Comparison of ENCODE assay signal across 13 cellular contexts in genomic region chr7:101140339-101140699, GRCh38. TPM values are rescaled to one million over a fixed set of nuclear protein-coding genes. Genes with fewer than 3 reads are reported as not detected.
DNase-seq lines count a peak whose midpoint lies in the region; ATAC-seq, FAIRE-seq and TF ChIP-seq lines count a peak whose summit lies in the region.
"Had no signal": no experiment of that assay in that cellular context is flagged by ENCODE, and none has a peak within 500 bp of the region (broad histone marks: within the 10 kb centered on the region; RNA-seq: fewer than 3 reads in every experiment).

No MANE protein-coding gene starts in this region.

- ATAC-seq in HG02678 (IDR thresholded peaks at IDR 0.05; ENCODE audit: unreplicated experiment), result no peak

- no peak overlapping the region for H2AK5ac ChIP-seq in neuronal stem cell (ENCODE audit: low read depth, low read length)

- H3K4me2 ChIP-seq in neuronal stem cell (ENCODE audit: insufficient read depth, low read length, poor library complexity, severe bottlenecking) (no peak overlapping the region), MM.1S (ENCODE audit: low read depth, low read length) (no peak overlapping the region)

- H3K9me3 ChIP-seq in HEK293 (ENCODE audit: control insufficient read depth, insufficient read depth, low read depth, low read length), result no peaks in the 10 kb centered on the region
- no peaks in the 10 kb centered on the region for H3K9me3 ChIP-seq in neuronal stem cell (replicated peaks in 1 of 2; ENCODE audit: control insufficient read depth in 2 of 2, insufficient read depth in 1 of 2, low read depth in 1 of 2, low read length in 2 of 2)
- no peaks in the 10 kb centered on the region for H3K9me3 ChIP-seq in MM.1S (replicated peaks; ENCODE audit: insufficient read depth, low read length)
- H3K9me3 ChIP-seq: colonic mucosa had no signal

- H3K9me3 Mint-ChIP-seq in dendritic cell treated with granulocyte-macrophage colony-stimulating factor and Interleukin-4, amounts not matched to agents 40 ng/mL and 50 ng/mL, for 4 days, result no peaks in the 10 kb centered on the region

- POLR2A ChIA-PET in HEK293 (lab: Yijun Ruan, JAX) (interaction anchor here (0.6 to 1.1 kb wide), 3 partner anchors 14 to 46 kb away, joined by 3 read pairs; partner anchors contain the start of gene SERPINE1), RWPE1 (lab: Yijun Ruan, JAX; ENCODE audit: low non-redundant PET) (no interaction called here)

- H3K79me1 ChIP-seq in neuronal stem cell (ENCODE audit: low read depth, low read length), result no peaks in the 10 kb centered on the region

- H2BK120ac ChIP-seq in neuronal stem cell (ENCODE audit: low read depth, low read length), result no peak overlapping the region

- H3F3A ChIP-seq in MM.1S (ENCODE audit: insufficient read depth, low read length), result no peaks in the 10 kb centered on the region

- H4K91ac ChIP-seq in neuronal stem cell (ENCODE audit: low read depth, low read length, poor library complexity), result no peak overlapping the region

- H2AFZ ChIP-seq in neuronal stem cell (ENCODE audit: low read length) (peak overlapping the region; percentile 36), MM.1S (ENCODE audit: low read length) (no peak overlapping the region)

- CTCF ChIA-PET in HEK293 (lab: Yijun Ruan, JAX) (interaction anchor here (0.6 to 6.4 kb wide), 8 partner anchors 9 to 1165 kb away, joined by 3 to 131 read pairs (median 4); no protein-coding TSS in a partner anchor), RWPE1 (lab: Yijun Ruan, JAX) (interaction anchor here (0.7 to 2.8 kb wide), 2 partner anchors 29 to 52 kb away, joined by 3 to 16 read pairs; no protein-coding TSS in a partner anchor)

- H3K9me2 ChIP-seq in MM.1S (replicated peaks; ENCODE audit: insufficient read depth, low read length), result no peaks in the 10 kb centered on the region

- no peaks in the 10 kb centered on the region for H3K36me3 ChIP-seq in HEK293 (ENCODE audit: control insufficient read depth in 2 of 2, insufficient read depth in 1 of 2, low read length in 2 of 2)
- H3K36me3 ChIP-seq in neuronal stem cell (replicated peaks in 1 of 2; ENCODE audit: control insufficient read depth in 2 of 2, insufficient read depth in 2 of 2, low read length in 2 of 2), result no peaks in the 10 kb centered on the region
- H3K36me3 ChIP-seq in MM.1S (replicated peaks; ENCODE audit: insufficient read depth, low read length), result no peaks in the 10 kb centered on the region
- H3K36me3 ChIP-seq: colonic mucosa had no signal

- no peak overlapping the region for H2BK12ac ChIP-seq in neuronal stem cell (ENCODE audit: low read length)

- H3K27ac Mint-ChIP-seq in dendritic cell treated with granulocyte-macrophage colony-stimulating factor and Interleukin-4, amounts not matched to agents 40 ng/mL and 50 ng/mL, for 4 days, result peak overlapping the region; percentile 53

- no peak overlapping the region for H3K4me3 ChIP-seq in HEK293 (ENCODE audit: low read depth, low read length)
- H3K4me3 ChIP-seq in neuronal stem cell (ENCODE audit: low read length in 2 of 2), result no peak overlapping the region
- no peak overlapping the region for H3K4me3 ChIP-seq in MM.1S (ENCODE audit: low read length)
- H3K4me3 ChIP-seq: colonic mucosa had no signal

- intact Hi-C loops in dendritic cell treated with granulocyte-macrophage colony-stimulating factor and Interleukin-4, amounts not matched to agents 40 ng/mL and 50 ng/mL, for 4 days (cut with micrococcal nuclease), result no loop called here

- H2BK15ac ChIP-seq in neuronal stem cell (ENCODE audit: low read length), result no peak overlapping the region

- no peak for DNase-seq in RWPE1 (ENCODE audit: low spot score)
- DNase-seq in neuronal stem cell (ENCODE audit: low spot score), result no peak
- no peak for DNase-seq in NOMO-1 treated with dmso at 0.1 percent for 144 hours (lab: John Stamatoyannopoulos, UW; ENCODE audit: unreplicated experiment)
- no peak for DNase-seq in MM.1S
- no peak for DNase-seq in RCC 7860 (ENCODE audit: low spot score)
- DNase-seq: activated CD4-positive, CD25-positive, alpha-beta regulatory T cell treated with anti-CD3 and anti-CD28 coated beads, Interleukin-2, amount 50 U/mL, for 72 hours; activated T-cell treated with anti-CD3 and anti-CD28 coated beads, Interleukin-2, amount 50 U/mL, for 48 hours; colonic mucosa; NCI-H2107; SW 1271 had no signal

- no peak overlapping the region for H4K8ac ChIP-seq in neuronal stem cell (ENCODE audit: low read depth, low read length)

- no peak overlapping the region for H3K4me3 Mint-ChIP-seq in dendritic cell treated with granulocyte-macrophage colony-stimulating factor and Interleukin-4, amounts not matched to agents 40 ng/mL and 50 ng/mL, for 4 days

- no CpG with 5 or more reads among the region's 3 CpGs for WGBS in neuronal stem cell (ENCODE audit: extremely low coverage in 2 of 2, insufficient read length in 2 of 2, insufficient replicate concordance in 1 of 2), 2 donors

- no peaks in the 10 kb centered on the region for H3K79me2 ChIP-seq in MM.1S (ENCODE audit: low read length)

- H3K23ac ChIP-seq in neuronal stem cell (ENCODE audit: low read depth, low read length, poor library complexity), result no peak overlapping the region

- peaks cover 14% of the 10 kb centered on the region for H3K27me3 Mint-ChIP-seq in dendritic cell treated with granulocyte-macrophage colony-stimulating factor and Interleukin-4, amounts not matched to agents 40 ng/mL and 50 ng/mL, for 4 days

- H3K27me3 ChIP-seq in neuronal stem cell (ENCODE audit: control insufficient read depth in 3 of 3, insufficient read depth in 3 of 3, low read depth in 1 of 3, low read length in 3 of 3) (no peaks in the 10 kb centered on the region), MM.1S (replicated peaks; ENCODE audit: insufficient read depth, low read length) (peaks cover 66% of the 10 kb centered on the region)
- H3K27me3 ChIP-seq: colonic mucosa had no signal

- H3K27ac ChIP-seq in HEK293 (ENCODE audit: extremely low read depth, low read depth, low read length) (no peak overlapping the region), RWPE1 (peak overlapping the region; percentile 72; the same call in 1 of the 2 replicates), neuronal stem cell (replicated peaks; ENCODE audit: low read length) (no peak overlapping the region), MM.1S (ENCODE audit: low read length) (no peak overlapping the region)
- H3K27ac ChIP-seq: colonic mucosa had no signal

- H3K4ac ChIP-seq in neuronal stem cell (ENCODE audit: low read length), result no peak overlapping the region

- peaks cover 51% of the 10 kb centered on the region for H3K4me1 Mint-ChIP-seq in dendritic cell treated with granulocyte-macrophage colony-stimulating factor and Interleukin-4, amounts not matched to agents 40 ng/mL and 50 ng/mL, for 4 days (ENCODE audit: low read depth)

- no peak overlapping the region for H3K14ac ChIP-seq in neuronal stem cell (ENCODE audit: low read length)

- TF ChIP-seq CTCF in HEK293 (tag by site-specific recombination; IDR thresholded peaks at IDR 0.05), result no peak
- no peak for TF ChIP-seq CTCF in RWPE1 (conservative IDR thresholded peaks at IDR 0.05; ENCODE audit: low read depth)
- TF ChIP-seq CTCF in MM.1S (IDR thresholded peaks at IDR 0.05; ENCODE audit: low read length), result no peak

- H3K4me1 ChIP-seq in HEK293 (ENCODE audit: control insufficient read depth, insufficient read depth, low read length), result 0 out of 2 replicates have a peak, but pooled peaks cover 2% of the 10 kb centered on the region
- H3K4me1 ChIP-seq in neuronal stem cell (ENCODE audit: control insufficient read depth in 2 of 2, insufficient read depth in 1 of 2, low read depth in 1 of 2, low read length in 2 of 2), result peaks cover 7 to 14% of the 10 kb centered on the region in 2 donors
- peaks cover 6% of the 10 kb centered on the region; the same call in 1 of the 2 replicates for H3K4me1 ChIP-seq in MM.1S (ENCODE audit: low read length)

- no peak for FAIRE-seq in RCC 7860 (lab: Jason Lieb, UNC)

- no peaks in the 10 kb centered on the region for H4K20me1 ChIP-seq in MM.1S (ENCODE audit: insufficient read depth, low read length)

- H3K18ac ChIP-seq in neuronal stem cell (ENCODE audit: low read length), result no peak overlapping the region

- H3K36me3 Mint-ChIP-seq in dendritic cell treated with granulocyte-macrophage colony-stimulating factor and Interleukin-4, amounts not matched to agents 40 ng/mL and 50 ng/mL, for 4 days (ENCODE audit: low read depth), result no peaks in the 10 kb centered on the region

- no peak overlapping the region for H2BK5ac ChIP-seq in neuronal stem cell (ENCODE audit: low read length)

- H3K9ac ChIP-seq in neuronal stem cell (ENCODE audit: low read depth, low read length, poor library complexity), result no peak overlapping the region
- H3K9ac ChIP-seq in MM.1S (ENCODE audit: low read length), result no peak overlapping the region

TF ChIP-seq in HEK293, 187 proteins besides CTCF, POLR2A, EP300 and RAD21 (continues in another document):
- TF ChIP-seq ZNF626 (tag by site-specific recombination; IDR thresholded peaks at IDR 0.05) (no peak), ZNF707 (tag by site-specific recombination; IDR thresholded peaks at IDR 0.05) (no peak), ZNF366 (tag by site-specific recombination; conservative IDR thresholded peaks at IDR 0.05) (peak; percentile 91), ZNF398 (tag by site-specific recombination; IDR thresholded peaks at IDR 0.05) (peak; percentile 36; the same call in 1 of the 2 replicates)

RNA-seq across cellular contexts. Expression of gene SERPINE1, which starts 13.4 kb away (rescaled TPM):
- polyA plus RNA-seq in neuronal stem cell (2013, experiment 1 of 2), result 2.3 TPM
- 2.2 TPM for polyA plus RNA-seq in neuronal stem cell (2013, experiment 2 of 2)

RNA-seq across cellular contexts. Expression of gene AP1S1, which starts 14.0 kb away (rescaled TPM):
- polyA plus RNA-seq in neuronal stem cell (2013, experiment 1 of 2), result 50.8 TPM
- 51.6 TPM for polyA plus RNA-seq in neuronal stem cell (2013, experiment 2 of 2)

RNA-seq across cellular contexts. Expression of gene VGF, which starts 25.1 kb away (rescaled TPM):
- polyA plus RNA-seq in neuronal stem cell (2013, experiment 1 of 2), result 3.6 TPM
- 3.9 TPM for polyA plus RNA-seq in neuronal stem cell (2013, experiment 2 of 2)

RNA-seq across cellular contexts. Expression of gene NAT16, which starts 39.8 kb away (rescaled TPM):
- polyA plus RNA-seq in neuronal stem cell (2013, experiment 1 of 2), result 1.4 TPM
- polyA plus RNA-seq in neuronal stem cell (2013, experiment 2 of 2), result 1.6 TPM

RNA-seq across cellular contexts. Expression of gene TRIM56, which starts 55.0 kb away (rescaled TPM):
- polyA plus RNA-seq in neuronal stem cell (2013, experiment 1 of 2), result 3.3 TPM
- polyA plus RNA-seq in neuronal stem cell (2013, experiment 2 of 2), result 3.7 TPM
